In the genomic region with DNA sequence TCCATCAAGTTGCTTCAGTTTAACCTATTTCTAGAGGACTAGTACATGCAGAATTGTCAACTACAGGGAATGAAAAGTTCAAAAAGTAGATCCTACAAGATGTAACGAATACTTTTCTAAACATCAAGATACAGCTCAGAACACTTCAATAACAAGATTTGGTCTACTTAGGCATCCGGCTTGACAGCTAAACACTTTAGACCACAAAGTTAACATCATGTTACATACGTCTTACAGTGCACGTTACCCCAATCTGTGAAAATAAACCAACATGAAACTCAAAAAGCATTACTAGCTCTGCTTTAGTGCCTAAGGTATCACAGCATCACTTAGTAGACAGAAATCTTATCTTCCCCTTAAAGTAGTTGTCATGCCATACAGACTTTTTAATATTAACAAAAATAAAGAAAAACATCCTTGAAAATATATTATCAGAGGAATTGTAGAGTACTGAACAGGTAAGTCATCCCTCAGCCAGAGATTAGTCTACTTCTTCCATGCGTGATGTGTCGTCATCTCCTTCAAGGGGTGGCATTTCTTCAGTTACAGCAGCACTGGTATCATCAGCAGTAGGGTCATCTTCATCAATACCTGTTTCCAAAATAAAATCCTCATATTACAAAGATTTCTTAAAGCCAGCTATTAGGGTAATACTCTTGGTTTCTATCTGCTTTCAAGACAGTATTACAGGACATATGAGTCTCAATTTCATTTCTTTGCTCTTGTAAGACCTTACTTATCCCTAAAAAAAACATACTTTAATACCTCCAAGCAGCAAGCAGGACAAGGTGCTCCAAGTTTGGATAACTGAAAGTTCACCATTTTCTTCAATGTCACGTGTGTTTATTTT, we compare ENCODE assay signal across 15 cellular contexts. TPM values are rescaled to one million over a fixed set of nuclear protein-coding genes. Genes with fewer than 3 reads are reported as not detected.
A peak's percentile ranks its signal among the peaks of the same experiment; 100 is the strongest.
DNase-seq lines count a peak whose midpoint lies in the region; ATAC-seq and TF ChIP-seq lines count a peak whose summit lies in the region.
"Had no signal": no experiment of that assay in that cellular context is flagged by ENCODE, and none has a peak within 500 bp of the region (broad histone marks: within the 10 kb centered on the region; RNA-seq: fewer than 3 reads in every experiment).

No MANE protein-coding gene starts in this region.

- H3K9me2 ChIP-seq in Loucy (replicated peaks; ENCODE audit: low read depth, low read length) = no peaks in the 10 kb centered on the region

- H3K4me2 ChIP-seq in Loucy (ENCODE audit: low read depth, low read length, poor library complexity, severe bottlenecking) (peak overlapping the region; percentile 99), smooth muscle cell (peak overlapping the region; percentile 90)

- H3K27me3 ChIP-seq in Loucy (ENCODE audit: insufficient read depth, low read length, poor library complexity, severe bottlenecking) (no peaks in the 10 kb centered on the region), smooth muscle cell (ENCODE audit: low read depth) (no peaks in the 10 kb centered on the region)
- H3K27me3 ChIP-seq: gastroesophageal sphincter had no signal

- H3K4me1 ChIP-seq in Loucy (ENCODE audit: insufficient read depth, low read length, poor library complexity, severe bottlenecking) = peaks cover 43% of the 10 kb centered on the region
- H3K4me1 ChIP-seq in smooth muscle cell (ENCODE audit: low read depth) = peaks cover 29% of the 10 kb centered on the region

- WGBS in smooth muscle cell (ENCODE audit: low lambda C conversion rate) = over 99% methylated on average over 7 of the region's 7 CpGs

- peak overlapping the region; percentile 30 for H3K27ac ChIP-seq in smooth muscle cell (ENCODE audit: low read depth)

- no peak for TF ChIP-seq CTCF in Loucy (conservative IDR thresholded peaks at IDR 0.05; ENCODE audit: low read length)
- no peak for TF ChIP-seq CTCF in smooth muscle cell (IDR thresholded peaks at IDR 0.05; ENCODE audit: borderline replicate concordance, insufficient read depth, poor library complexity, severe bottlenecking)

- H2AFZ ChIP-seq in Loucy (ENCODE audit: low read length) (no peak overlapping the region), smooth muscle cell (ENCODE audit: low read depth) (no peak overlapping the region)

- DNase-seq in activated naive CD4-positive, alpha-beta T cell treated with Interleukin-2 at 50 U/mL for 16 hours = no peak
- DNase-seq in central memory CD8-positive, alpha-beta T cell (ENCODE audit: low spot score in 2 of 2) = no peak
- DNase-seq in smooth muscle cell (lab: John Stamatoyannopoulos, UW; ENCODE audit: unreplicated experiment) = no peak
- DNase-seq in NK-92 treated with Interleukin-12 subunit alpha and Interleukin-12 subunit beta, amount 100 ng/mL, for 24 hours (lab: John Stamatoyannopoulos, UW) = no peak
- DNase-seq: activated naive CD8-positive, alpha-beta T cell treated with anti-CD3 and anti-CD28 coated beads, Interleukin-2, amount 10 ng/mL, durations not matched to agents 7 days and 5 days; DMS153; NCI-H1092 treated with DMSO at 0.1 percent for 48 hours; NCI-H2171; SHP77 treated with DMSO at 0.1 percent for 48 hours; stimulated activated naive CD4-positive, alpha-beta T cell treated with Interleukin-2 at 50 U/mL for 16 hours had no signal

- H3K27ac Mint-ChIP-seq in activated naive CD4-positive, alpha-beta T cell treated with anti-CD3 and anti-CD28 coated beads, Interleukin-2, amount 50 U/mL, for 24 hours = peak overlapping the region; percentile 62
- H3K27ac Mint-ChIP-seq in central memory CD8-positive, alpha-beta T cell (ENCODE audit: low read depth) = peak overlapping the region; percentile 56

- peaks cover 63% of the 10 kb centered on the region for H4K20me1 ChIP-seq in Loucy (ENCODE audit: insufficient read depth, low read length, poor library complexity, severe bottlenecking)
- H4K20me1 ChIP-seq in smooth muscle cell (ENCODE audit: low read depth) = peaks cover 66% of the 10 kb centered on the region

- H3K36me3 ChIP-seq in Loucy (ENCODE audit: insufficient read depth, low read length) (peaks cover 68% of the 10 kb centered on the region), smooth muscle cell (ENCODE audit: low read depth) (peaks cover 46% of the 10 kb centered on the region)

- H3F3A ChIP-seq in Loucy (ENCODE audit: low read depth) (peaks cover 10% of the 10 kb centered on the region), smooth muscle cell (ENCODE audit: low read depth) (peaks cover 40% of the 10 kb centered on the region)

- peaks cover 58% of the 10 kb centered on the region for H3K79me2 ChIP-seq in Loucy (ENCODE audit: insufficient read depth, low read length)
- peaks cover 50% of the 10 kb centered on the region for H3K79me2 ChIP-seq in smooth muscle cell (ENCODE audit: low read depth)

- peaks cover 53% of the 10 kb centered on the region for H3K36me3 Mint-ChIP-seq in activated naive CD4-positive, alpha-beta T cell treated with anti-CD3 and anti-CD28 coated beads, Interleukin-2, amount 50 U/mL, for 24 hours
- H3K36me3 Mint-ChIP-seq in central memory CD8-positive, alpha-beta T cell (ENCODE audit: insufficient read depth) = peaks cover 84% of the 10 kb centered on the region

- no peaks in the 10 kb centered on the region for H3K9me3 Mint-ChIP-seq in activated naive CD4-positive, alpha-beta T cell treated with anti-CD3 and anti-CD28 coated beads, Interleukin-2, amount 50 U/mL, for 24 hours
- no peaks in the 10 kb centered on the region for H3K9me3 Mint-ChIP-seq in central memory CD8-positive, alpha-beta T cell
- H3K9me3 Mint-ChIP-seq: activated naive CD8-positive, alpha-beta T cell treated with anti-CD3 and anti-CD28 coated beads, Interleukin-2, amount 10 ng/mL, durations not matched to agents 7 days and 5 days had no signal

- no peak for ATAC-seq in central memory CD8-positive, alpha-beta T cell (replicated peaks; ENCODE audit: extremely low read depth, poor library complexity, severe bottlenecking)
- ATAC-seq in GM18873 (IDR thresholded peaks at IDR 0.05; ENCODE audit: low FRiP score, unreplicated experiment) (no peak), HG02870 (IDR thresholded peaks at IDR 0.05; ENCODE audit: unreplicated experiment) (no peak)
- ATAC-seq: gastroesophageal sphincter had no signal

- H3K9me3 ChIP-seq in Loucy (ENCODE audit: insufficient read depth, low read depth, low read length) (no peaks in the 10 kb centered on the region), smooth muscle cell (replicated peaks; ENCODE audit: low read depth) (no peaks in the 10 kb centered on the region)
- H3K9me3 ChIP-seq: gastroesophageal sphincter had no signal

- H3K4me3 Mint-ChIP-seq in activated naive CD4-positive, alpha-beta T cell treated with anti-CD3 and anti-CD28 coated beads, Interleukin-2, amount 50 U/mL, for 24 hours = peak overlapping the region; percentile 98
- H3K4me3 Mint-ChIP-seq in central memory CD8-positive, alpha-beta T cell = peak overlapping the region; percentile 92

- H3K9ac ChIP-seq in Loucy (ENCODE audit: low read depth, low read length, poor library complexity, severe bottlenecking) = peak overlapping the region; percentile 95
- no peak overlapping the region for H3K9ac ChIP-seq in smooth muscle cell (ENCODE audit: low read depth)

- H3K4me3 ChIP-seq in Loucy (ENCODE audit: low read length, poor library complexity, severe bottlenecking) (peak overlapping the region; percentile 83), smooth muscle cell (no peak overlapping the region)
- H3K4me3 ChIP-seq: gastroesophageal sphincter had no signal

- peaks cover 49% of the 10 kb centered on the region for H3K4me1 Mint-ChIP-seq in activated naive CD4-positive, alpha-beta T cell treated with anti-CD3 and anti-CD28 coated beads, Interleukin-2, amount 50 U/mL, for 24 hours
- peaks cover 54% of the 10 kb centered on the region for H3K4me1 Mint-ChIP-seq in central memory CD8-positive, alpha-beta T cell

- H3K27me3 Mint-ChIP-seq in activated naive CD4-positive, alpha-beta T cell treated with anti-CD3 and anti-CD28 coated beads, Interleukin-2, amount 50 U/mL, for 24 hours = no peaks in the 10 kb centered on the region
- H3K27me3 Mint-ChIP-seq in central memory CD8-positive, alpha-beta T cell = no peaks in the 10 kb centered on the region
- H3K27me3 Mint-ChIP-seq: activated naive CD8-positive, alpha-beta T cell treated with anti-CD3 and anti-CD28 coated beads, Interleukin-2, amount 10 ng/mL, durations not matched to agents 7 days and 5 days had no signal

RNA-seq across cellular contexts. Expression of a gene that starts 5.4 kb away (rescaled TPM):
- total RNA-seq in smooth muscle cell = 436 and 568 TPM in 2 replicates
- polyA plus RNA-seq in smooth muscle cell = 353 and 446 TPM in 2 replicates

RNA-seq across cellular contexts. Expression of a gene that starts 58.2 kb away (rescaled TPM):
- total RNA-seq in smooth muscle cell = 12.0 and 22.8 TPM in 2 replicates
- polyA plus RNA-seq in smooth muscle cell = 19.4 and 20.4 TPM in 2 replicates
